ENCODE assay signal across 1 cellular context in genomic region chr10:100985336-100985735, GRCh38.
TF ChIP-seq lines count a peak whose summit lies in the region.

No MANE protein-coding gene starts in this region.

TF ChIP-seq in GM12878, 131 proteins besides CTCF, POLR2A, EP300 and RAD21:
- TF ChIP-seq RAD51 (IDR thresholded peaks at IDR 0.05) (peak; percentile 81), BHLHE40 (IDR thresholded peaks at IDR 0.05; ENCODE audit: borderline replicate concordance in 1 of 2, low read depth in 2 of 2, low read length in 1 of 2) (peak; percentile 71 to 80), RELB (IDR thresholded peaks at IDR 0.05; ENCODE audit: low read depth) (peak; percentile 55; the same call in 1 of the 2 replicates), MEF2B (IDR thresholded peaks at IDR 0.05; ENCODE audit: partially characterized antibody, poor library complexity, severe bottlenecking) (peak; percentile 37), POLR2AphosphoS2 (IDR thresholded peaks at IDR 0.05; ENCODE audit: low read depth, low read length) (0 out of 2 replicates have a peak, but pooled peaks have one; percentile 27), IKZF1 (conservative IDR thresholded peaks at IDR 0.05) (0 out of 2 replicates have a peak, but pooled peaks have one; percentile 19), NBN (IDR thresholded peaks at IDR 0.05) (0 out of 2 replicates have a peak, but pooled peaks have one; percentile 55), KLF5 (IDR thresholded peaks at IDR 0.05; ENCODE audit: partially characterized antibody) (no peak), NR2C2 (IDR thresholded peaks at IDR 0.05; ENCODE audit: borderline replicate concordance, control insufficient read depth, insufficient read length, low read depth) (no peak), ATF7 (IDR thresholded peaks at IDR 0.05; ENCODE audit: low read depth) (peak; percentile 32; the same call in 1 of the 2 replicates)
